In genomic region chrX:24761306-24761705, GRCh38 we compare ENCODE assay signal across 21 cellular contexts.
"Had no signal": no experiment of that assay in that cellular context is flagged by ENCODE, and none has a peak within 500 bp of the region (broad histone marks: within the 10 kb centered on the region; RNA-seq: fewer than 3 reads in every experiment).

No MANE protein-coding gene starts in this region.

- H3K4me1 Mint-ChIP-seq: neural crest cell; stimulated activated naive B cell treated with anti-CD40 and anti-IgM and Interleukin-4, amounts not matched to agents 10 μg/mL and 1 μg/mL and 100 μg/mL, for 72 hours; T-cell; WTC11 had no signal

- H3K27me3 Mint-ChIP-seq: activated CD4-positive, alpha-beta memory T cell treated with anti-CD3 and anti-CD28 coated beads for 36 hours; activated CD4-positive, alpha-beta T cell treated with anti-CD3 and anti-CD28 coated beads for 36 hours; activated CD8-positive, alpha-beta memory T cell treated with anti-CD3 and anti-CD28 coated beads, Interleukin-2, amount 10 ng/mL, durations not matched to agents 7 days and 5 days; activated naive CD8-positive, alpha-beta T cell treated with anti-CD3 and anti-CD28 coated beads, Interleukin-2, amount 10 ng/mL, durations not matched to agents 7 days and 5 days; T-cell had no signal

- H3K36me3 ChIP-seq: breast epithelium, right lobe of liver, thoracic aorta had no signal

- H3K9me3 ChIP-seq: breast epithelium, lower lobe of right lung, right lobe of liver, thoracic aorta, upper lobe of left lung had no signal

- H3K4me3 ChIP-seq: breast epithelium, lower lobe of right lung, right lobe of liver, thoracic aorta, upper lobe of left lung had no signal

- H3K27me3 ChIP-seq: upper lobe of left lung had no signal

- H3K9me3 Mint-ChIP-seq: activated CD4-positive, alpha-beta memory T cell treated with anti-CD3 and anti-CD28 coated beads for 36 hours; activated T-helper 2 cell treated with anti-CD3 and anti-CD28 coated beads, Interferon-gamma antibody, Interleukin-2, Interleukin-4, amounts not matched to agents 10 μg/mL and 5 μg/mL and 100 μg/mL, durations not matched to agents 14 hours and 24 hours and 36 hours; stimulated activated naive B cell treated with anti-CD40 and anti-IgM and Interleukin-4, amounts not matched to agents 10 μg/mL and 1 μg/mL and 100 μg/mL, for 72 hours; T-cell; WTC11 had no signal

- H3K27ac Mint-ChIP-seq: activated CD4-positive, alpha-beta memory T cell treated with anti-CD3 and anti-CD28 coated beads for 36 hours; activated CD4-positive, alpha-beta T cell treated with anti-CD3 and anti-CD28 coated beads for 36 hours; activated CD8-positive, alpha-beta memory T cell treated with anti-CD3 and anti-CD28 coated beads, Interleukin-2, amount 10 ng/mL, durations not matched to agents 7 days and 5 days; activated naive CD8-positive, alpha-beta T cell treated with anti-CD3 and anti-CD28 coated beads, Interleukin-2, amount 10 ng/mL, durations not matched to agents 7 days and 5 days; activated T-helper 2 cell treated with anti-CD3 and anti-CD28 coated beads, Interferon-gamma antibody, Interleukin-2, Interleukin-4, amounts not matched to agents 10 μg/mL and 5 μg/mL and 100 μg/mL, durations not matched to agents 14 hours and 24 hours and 36 hours; stimulated activated naive B cell treated with anti-CD40 and anti-IgM and Interleukin-4, amounts not matched to agents 10 μg/mL and 1 μg/mL and 100 μg/mL, for 72 hours; T-cell; WTC11 had no signal

- ATAC-seq: activated CD8-positive, alpha-beta memory T cell treated with anti-CD3 and anti-CD28 coated beads, Interleukin-2, amount 10 ng/mL, durations not matched to agents 7 days and 5 days; left colon; lower lobe of right lung; right lobe of liver; stimulated activated naive B cell treated with anti-CD40 and anti-IgM and Interleukin-4, amounts not matched to agents 10 μg/mL and 1 μg/mL and 100 μg/mL, for 72 hours; T-cell; WTC11 had no signal

- H3K4me1 ChIP-seq: breast epithelium, lower lobe of right lung, right lobe of liver, upper lobe of left lung had no signal

- H3K4me3 Mint-ChIP-seq: activated CD4-positive, alpha-beta memory T cell treated with anti-CD3 and anti-CD28 coated beads for 36 hours; activated CD4-positive, alpha-beta T cell treated with anti-CD3 and anti-CD28 coated beads for 36 hours; activated CD8-positive, alpha-beta memory T cell treated with anti-CD3 and anti-CD28 coated beads, Interleukin-2, amount 10 ng/mL, durations not matched to agents 7 days and 5 days; activated naive CD8-positive, alpha-beta T cell treated with anti-CD3 and anti-CD28 coated beads, Interleukin-2, amount 10 ng/mL, durations not matched to agents 7 days and 5 days; neural crest cell; stimulated activated naive B cell treated with anti-CD40 and anti-IgM and Interleukin-4, amounts not matched to agents 10 μg/mL and 1 μg/mL and 100 μg/mL, for 72 hours; T-cell; WTC11 had no signal

- DNase-seq: activated CD4-positive, alpha-beta memory T cell treated with anti-CD3 and anti-CD28 coated beads for 36 hours; activated CD4-positive, alpha-beta T cell treated with anti-CD3 and anti-CD28 coated beads for 36 hours; activated CD8-positive, alpha-beta memory T cell treated with anti-CD3 and anti-CD28 coated beads, Interleukin-2, amount 10 ng/mL, durations not matched to agents 7 days and 5 days; activated naive CD4-positive, alpha-beta T cell treated with Interleukin-2 at 50 U/mL for 16 hours; activated naive CD8-positive, alpha-beta T cell treated with anti-CD3 and anti-CD28 coated beads, Interleukin-2, amount 10 ng/mL, durations not matched to agents 7 days and 5 days; cerebellar nuclear complex; effector CD4-positive, alpha-beta T cell; glutamatergic neuron; hippocampal formation; islet precursor cell; left colon; lower lobe of right lung; right lobe of liver; stimulated activated naive B cell treated with anti-CD40 and anti-IgM and Interleukin-4, amounts not matched to agents 10 μg/mL and 1 μg/mL and 100 μg/mL, for 72 hours; T-cell; upper lobe of left lung had no signal

- H3K27ac ChIP-seq: breast epithelium, lower lobe of right lung, right lobe of liver, thoracic aorta, upper lobe of left lung had no signal
